ENCODE assay signal across 8 cellular contexts in genomic region chr3:146544929-146545528, GRCh38. TPM values are rescaled to one million over a fixed set of nuclear protein-coding genes. Genes with fewer than 3 reads are reported as not detected.
DNase-seq lines count a peak whose midpoint lies in the region; ATAC-seq and TF ChIP-seq lines count a peak whose summit lies in the region.

No MANE protein-coding gene starts in this region.

- peak; percentile 16 for ATAC-seq in GM18511 (IDR thresholded peaks at IDR 0.05; ENCODE audit: unreplicated experiment)
- no peak for ATAC-seq in HG02588 (IDR thresholded peaks at IDR 0.05; ENCODE audit: unreplicated experiment)

- peak overlapping the region; percentile 69 for H3K4me3 ChIP-seq in NT2/D1 (ENCODE audit: insufficient read length, low read depth)
- peak overlapping the region; percentile 76 for H3K4me3 ChIP-seq in epithelial cell of esophagus (ENCODE audit: low read length)
- peak overlapping the region; percentile 66 to 69 for H3K4me3 ChIP-seq in prostate gland

- intact Hi-C loops in prostate gland (cut with DNase I), result no loop called here

- H3K9me3 ChIP-seq in NT2/D1 (ENCODE audit: insufficient read depth, low read length) (no peaks in the 10 kb centered on the region), prostate gland (no peaks in the 10 kb centered on the region)

- H3K27me3 ChIP-seq in NT2/D1 (ENCODE audit: insufficient read depth, insufficient read length), result no peaks in the 10 kb centered on the region
- no peaks in the 10 kb centered on the region for H3K27me3 ChIP-seq in prostate gland (replicated peaks; ENCODE audit: insufficient read depth)

- H3K4me1 ChIP-seq in NT2/D1 (ENCODE audit: insufficient read depth, insufficient read length) (no peaks in the 10 kb centered on the region), prostate gland (replicated peaks) (no peaks in the 10 kb centered on the region)

- no peak for TF ChIP-seq POLR2A in prostate gland (IDR thresholded peaks at IDR 0.05)

- TF ChIP-seq CTCF in epithelial cell of esophagus (IDR thresholded peaks at IDR 0.05; ENCODE audit: insufficient read depth, low read depth, low read length, missing control alignments), result no peak
- TF ChIP-seq CTCF in prostate gland (IDR thresholded peaks at IDR 0.05), result no peak

- peak overlapping the region; percentile 94 to 95 for H3K27ac ChIP-seq in prostate gland

- peaks cover 3% of the 10 kb centered on the region for H3K36me3 ChIP-seq in NT2/D1 (ENCODE audit: insufficient read depth, insufficient read length, low read length)
- no peaks in the 10 kb centered on the region for H3K36me3 ChIP-seq in prostate gland

- DNase-seq in NT2/D1 (ENCODE audit: low read depth, low spot score), result no peak
- DNase-seq in epithelial cell of esophagus (ENCODE audit: low read depth), result no peak
- DNase-seq in prostate gland (ENCODE audit: low spot score), result no peak
- no peak for DNase-seq in NCI-H345 treated with DMSO at 0.1 percent for 48 hours (lab: John Stamatoyannopoulos, UW; ENCODE audit: unreplicated experiment)
- DNase-seq in cerebellar cortex (ENCODE audit: low spot score), result no peak
- no peak for DNase-seq in effector CD8-positive, alpha-beta T cell (lab: John Stamatoyannopoulos, UW)

- H3K9ac ChIP-seq in NT2/D1 (ENCODE audit: insufficient read length, low read depth), result no peak overlapping the region

- 55% methylated on average over 8 of the region's 8 CpGs for WGBS in prostate gland

RNA-seq across cellular contexts. Expression of gene PLSCR1, which starts 0.6 kb away (rescaled TPM):
- 10 to 100 TPM; 35.0 to 90.1 TPM for total RNA-seq in prostate gland
